ENCODE assay signal across 8 cellular contexts in the genomic region with DNA sequence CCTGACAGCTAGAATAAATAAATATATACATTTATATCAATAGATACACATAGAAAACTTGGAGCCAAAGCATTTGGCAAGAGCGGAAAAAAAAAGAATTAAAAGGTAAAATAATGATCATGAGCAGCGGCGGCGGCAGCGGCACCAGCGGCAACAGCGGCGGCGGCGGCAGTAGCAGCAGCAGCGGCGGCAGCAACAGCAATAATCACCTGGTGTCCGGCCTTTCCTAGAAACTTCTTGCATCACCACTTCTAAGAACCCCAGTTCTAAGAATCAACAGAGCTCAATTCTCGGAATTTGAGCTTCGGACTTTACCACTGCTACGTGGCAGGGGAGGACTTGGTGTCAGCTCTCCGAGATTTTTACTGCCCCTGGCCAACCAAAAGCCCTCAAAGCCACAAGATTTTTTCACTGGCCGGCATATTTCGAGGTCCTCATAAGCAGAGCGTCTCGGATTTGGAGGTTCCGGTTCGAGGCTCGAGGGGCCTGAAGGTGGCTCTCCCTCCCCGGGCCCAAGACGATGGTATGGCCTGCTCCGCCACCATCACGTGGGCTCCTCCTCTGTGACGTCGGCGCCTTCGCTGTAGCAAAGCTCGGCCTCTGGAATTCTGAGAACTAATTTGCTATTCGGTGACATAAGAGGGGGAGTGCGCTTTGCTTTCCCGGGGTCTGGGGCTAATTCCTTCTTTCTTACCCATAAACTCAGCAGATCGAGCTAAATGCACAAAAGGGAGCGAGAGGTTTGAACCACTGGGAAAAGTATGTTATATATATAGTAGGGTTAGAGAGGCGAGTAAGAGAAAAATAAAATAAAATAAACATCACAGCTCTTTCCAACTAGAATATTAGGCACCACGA. TPM values are rescaled to one million over a fixed set of nuclear protein-coding genes. Genes with fewer than 3 reads are reported as not detected.
A peak's percentile ranks its signal among the peaks of the same experiment; 100 is the strongest.
DNase-seq lines count a peak whose midpoint lies in the region; ATAC-seq and TF ChIP-seq lines count a peak whose summit lies in the region.

BCL6 (minus strand) TSS at position 268 of the 858 bp plus-strand sequence. CDS start 11,775 bp downstream, outside the sequence.

- CTCF ChIA-PET in AG04449 (lab: Yijun Ruan, JAX): interaction anchor here (0.8 to 6.4 kb wide), 9 partner anchors 9 to 1209 kb away, joined by 3 to 72 read pairs (median 3); no protein-coding TSS in a partner anchor

- under 1% methylated on average over 40 of the region's 40 CpGs for WGBS in smooth muscle cell (ENCODE audit: low lambda C conversion rate)

- peak within 1 kb of the TSS; percentile 99 for H3K4me2 ChIP-seq in smooth muscle cell

- peaks cover 38% of the 10 kb centered on the region for H3K79me2 ChIP-seq in smooth muscle cell (ENCODE audit: low read depth)

- peak within 1 kb of the TSS; percentile 94 for H3K4me3 ChIP-seq in AG04449 (ENCODE audit: low read depth, low read length)
- peak within 1 kb of the TSS; percentile 96 for H3K4me3 ChIP-seq in smooth muscle cell

- H3K4me1 ChIP-seq in smooth muscle cell (ENCODE audit: low read depth): peaks cover 40% of the 10 kb centered on the region

- no peaks in the 10 kb centered on the region for H3K36me3 ChIP-seq in smooth muscle cell (ENCODE audit: low read depth)

- no peaks in the 10 kb centered on the region for H3K27me3 ChIP-seq in smooth muscle cell (ENCODE audit: low read depth)

- peaks cover 33% of the 10 kb centered on the region for H4K20me1 ChIP-seq in smooth muscle cell (ENCODE audit: low read depth)

- POLR2A ChIA-PET in AG04449 (lab: Yijun Ruan, JAX): interaction anchor here (0.6 to 1.9 kb wide), 29 partner anchors 14 to 1390 kb away, joined by 3 to 19 read pairs (median 3); partner anchors contain the start of gene LPP

- H3K9me3 ChIP-seq in smooth muscle cell (replicated peaks; ENCODE audit: low read depth): no peaks in the 10 kb centered on the region

- DNase-seq in AG04449 (ENCODE audit: low read depth, low spot score) (peak; percentile 96), NCI-H446 treated with DMSO at 0.1 percent for 48 hours (lab: John Stamatoyannopoulos, UW) (peak; percentile 93), inferior parietal cortex (ENCODE audit: extremely low spot score) (peak; percentile 99), smooth muscle cell (lab: John Stamatoyannopoulos, UW; ENCODE audit: unreplicated experiment) (peak; percentile 77)
- peak; percentile 70 for DNase-seq in activated CD4-positive, CD25-positive, alpha-beta regulatory T cell treated with anti-CD3 and anti-CD28 coated beads, Interleukin-2, amount 50 U/mL, for 16 hours (ENCODE audit: low read depth, low spot score)
- DNase-seq in central memory CD4-positive, alpha-beta T cell: peak; percentile 93

- H3K9ac ChIP-seq in smooth muscle cell (ENCODE audit: low read depth): peak within 1 kb of the TSS; percentile 99

- ATAC-seq in GM19023 (IDR thresholded peaks at IDR 0.05; ENCODE audit: unreplicated experiment) (peak; percentile 76), HG03354 (IDR thresholded peaks at IDR 0.05; ENCODE audit: poor library complexity, severe bottlenecking, unreplicated experiment) (peak; percentile 70)

- peaks cover 2% of the 10 kb centered on the region for H3F3A ChIP-seq in smooth muscle cell (ENCODE audit: low read depth)

- H3K27ac ChIP-seq in smooth muscle cell (ENCODE audit: low read depth): peak within 1 kb of the TSS; percentile 99

- TF ChIP-seq CTCF in AG04449 (IDR thresholded peaks at IDR 0.05; ENCODE audit: insufficient read depth, low read length, missing control alignments) (no peak), smooth muscle cell (IDR thresholded peaks at IDR 0.05; ENCODE audit: borderline replicate concordance, insufficient read depth, poor library complexity, severe bottlenecking) (no peak)

- H2AFZ ChIP-seq in smooth muscle cell (ENCODE audit: low read depth): peak within 1 kb of the TSS; percentile 87

RNA-seq across cellular contexts. Expression of gene BCL6, which starts in this region (rescaled TPM):
- total RNA-seq in smooth muscle cell: 30.8 and 39.1 TPM in 2 replicates
- polyA plus RNA-seq in smooth muscle cell: 16.8 and 18.3 TPM in 2 replicates

Comparison
In these comparisons a context has a peak if more than half of its experiments do, and no peak if none do; other contexts are left out.
1. Peak in every context shown above with its lines: DNase-seq, ATAC-seq, H3K4me3 ChIP-seq and H3K27ac ChIP-seq.